Comparison of ENCODE assay signal across 1 cellular context in the genomic region with DNA sequence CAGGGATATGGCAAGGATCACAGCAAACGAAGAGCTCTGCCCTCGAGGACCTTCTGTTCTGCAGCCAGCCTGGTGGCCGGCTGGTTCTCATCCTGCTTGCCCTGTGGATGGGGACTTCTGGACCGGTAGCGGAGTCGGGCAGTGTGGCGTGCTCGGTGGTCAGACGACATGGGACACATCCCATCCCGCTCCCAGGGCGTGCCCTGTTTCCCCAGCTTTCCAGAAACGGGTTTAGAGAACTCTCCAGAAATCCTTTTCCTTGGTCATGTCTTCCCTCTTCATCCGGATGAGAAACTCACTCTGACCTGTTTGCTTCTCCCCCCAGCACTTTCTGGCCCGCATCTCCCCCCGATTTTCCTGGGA.
TF ChIP-seq lines count a peak whose summit lies in the region.

No MANE protein-coding gene starts in this region.

TF ChIP-seq in H1, 55 proteins besides CTCF, POLR2A, EP300 and RAD21:
- no peak for TF ChIP-seq YY1 (IDR thresholded peaks at IDR 0.05; ENCODE audit: low read depth, low read length)
- no peak for TF ChIP-seq JUND (IDR thresholded peaks at IDR 0.05; ENCODE audit: low read length)
- no peak for TF ChIP-seq FOSL1 (IDR thresholded peaks at IDR 0.05; ENCODE audit: insufficient read depth, low read depth, low read length)
- no peak for TF ChIP-seq KDM4A (IDR thresholded peaks at IDR 0.05; ENCODE audit: low read depth, low read length, severe bottlenecking)
- no peak for TF ChIP-seq HDAC6 (IDR thresholded peaks at IDR 0.05; ENCODE audit: low read depth, low read length)
- no peak for TF ChIP-seq HDAC2 (IDR thresholded peaks at IDR 0.05; ENCODE audit: borderline replicate concordance in 1 of 2, low read depth in 2 of 2, low read length in 2 of 2)
- TF ChIP-seq TBP (IDR thresholded peaks at IDR 0.05; ENCODE audit: low read depth, low read length): no peak
- no peak for TF ChIP-seq SP4 (IDR thresholded peaks at IDR 0.05; ENCODE audit: low read length)
- no peak for TF ChIP-seq SP1 (IDR thresholded peaks at IDR 0.05; ENCODE audit: low read depth, low read length)
- TF ChIP-seq SAP30 (IDR thresholded peaks at IDR 0.05; ENCODE audit: insufficient read depth, insufficient replicate concordance, low read length): no peak
